8 cellular contexts compared by ENCODE assay signal in the genomic region with DNA sequence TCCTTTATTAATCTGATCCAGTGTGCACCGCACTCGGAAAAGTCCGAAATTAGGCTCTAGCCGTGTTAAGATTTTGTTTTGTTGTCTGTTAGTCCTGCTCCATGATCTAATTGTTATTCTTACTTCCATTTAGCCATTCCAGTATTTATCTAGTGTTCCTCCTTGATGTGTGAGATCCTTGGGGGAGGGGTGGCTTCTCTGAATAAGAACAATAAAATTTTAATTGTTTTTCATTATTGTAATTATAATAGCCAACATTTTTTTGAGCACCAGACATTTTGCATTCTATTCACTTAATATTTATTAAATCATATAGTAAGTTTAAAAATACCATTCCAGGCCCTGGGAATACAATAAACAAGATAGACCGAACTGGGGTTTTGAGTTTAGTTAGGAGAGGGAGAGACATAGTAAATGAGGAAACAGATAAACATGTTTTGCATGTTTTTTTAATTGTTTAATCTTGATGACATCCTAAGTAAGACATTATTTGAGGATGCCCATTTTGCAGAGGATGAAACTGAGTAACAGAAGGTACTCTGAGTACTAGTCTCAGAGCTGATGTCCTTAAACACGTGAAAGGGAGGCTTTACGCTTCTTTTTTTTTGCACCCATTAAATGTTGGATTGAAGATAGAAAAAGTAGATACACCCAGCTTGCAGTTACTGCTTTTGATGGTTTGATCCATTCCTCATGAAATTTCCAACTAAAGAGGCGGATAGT. TPM values are rescaled to one million over a fixed set of nuclear protein-coding genes. Genes with fewer than 3 reads are reported as not detected.
DNase-seq lines count a peak whose midpoint lies in the region; ATAC-seq and TF ChIP-seq lines count a peak whose summit lies in the region.

No MANE protein-coding gene starts in this region.

- peaks cover 0 to 44% (median 26%) of the 10 kb centered on the region in 11 experiments; a peak in 14 of 22 replicates for H4K20me1 ChIP-seq in BLaER1 treated with 17β-estradiol and CSF1 and Interleukin-3, amounts not matched to agents 10 nM and 100 nM
- H4K20me1 ChIP-seq in Karpas-422 (ENCODE audit: insufficient read depth, low read depth, low read length): peaks cover 5% of the 10 kb centered on the region; the same call in 1 of the 2 replicates

- H3K27ac ChIP-seq in BLaER1 treated with 17β-estradiol and CSF1 and Interleukin-3, amounts not matched to agents 10 nM and 100 nM: peak overlapping the region in 10 of 11 experiments; percentile 78 to 91 (median 84); a peak in 17 of 22 replicates
- H3K27ac ChIP-seq in Karpas-422 (ENCODE audit: low read length) (peak overlapping the region; percentile 79), colonic mucosa (no peak overlapping the region)

- peak overlapping the region; percentile 66 to 98 (median 90) for H3K4me2 ChIP-seq in BLaER1 treated with 17β-estradiol and CSF1 and Interleukin-3, amounts not matched to agents 10 nM and 100 nM
- H3K4me2 ChIP-seq in Karpas-422 (ENCODE audit: low read depth, low read length, poor library complexity, severe bottlenecking): peak overlapping the region; percentile 92

- peak overlapping the region; percentile 77 to 95 (median 91) for H3K4me3 ChIP-seq in BLaER1 treated with 17β-estradiol and CSF1 and Interleukin-3, amounts not matched to agents 10 nM and 100 nM
- H3K4me3 ChIP-seq in Karpas-422 (ENCODE audit: low read length) (peak overlapping the region; percentile 85), colonic mucosa (peak overlapping the region; percentile 96)

- H2AFZ ChIP-seq in Karpas-422 (ENCODE audit: low read length): no peak overlapping the region

- DNase-seq in Karpas-422 (no peak), colonic mucosa (no peak), natural killer cell (no peak), sciatic nerve (ENCODE audit: low spot score) (no peak)
- DNase-seq in stimulated activated CD4-positive, alpha-beta T cell treated with anti-CD3 and anti-CD28 coated beads, Interleukin-4, amount 100 ng/mL, for 24 hours: no peak

- ATAC-seq in natural killer cell (no peak), sciatic nerve (no peak), HG02610 (IDR thresholded peaks at IDR 0.05; ENCODE audit: unreplicated experiment) (no peak), HG02884 (IDR thresholded peaks at IDR 0.05; ENCODE audit: unreplicated experiment) (no peak)

- H3K36me3 ChIP-seq in BLaER1 treated with 17β-estradiol and CSF1 and Interleukin-3, amounts not matched to agents 10 nM and 100 nM: peaks cover 0 to 14% (median 0%) of the 10 kb centered on the region in 11 experiments; a peak in 4 of 22 replicates
- peaks cover 10% of the 10 kb centered on the region for H3K36me3 ChIP-seq in Karpas-422 (ENCODE audit: insufficient read depth, low read length)
- H3K36me3 ChIP-seq in colonic mucosa: no peaks in the 10 kb centered on the region

- peaks cover 57% of the 10 kb centered on the region for H3K79me2 ChIP-seq in Karpas-422 (ENCODE audit: low read length)

- H3K9me3 ChIP-seq in BLaER1 treated with 17β-estradiol and CSF1 and Interleukin-3, amounts not matched to agents 10 nM and 100 nM (replicated peaks in 1 of 11): no peaks in the 10 kb centered on the region
- H3K9me3 ChIP-seq in Karpas-422 (ENCODE audit: low read length): no peaks in the 10 kb centered on the region
- no peaks in the 10 kb centered on the region for H3K9me3 ChIP-seq in colonic mucosa

- no peaks in the 10 kb centered on the region for H3K27me3 ChIP-seq in BLaER1 treated with 17β-estradiol and CSF1 and Interleukin-3, amounts not matched to agents 10 nM and 100 nM
- H3K27me3 ChIP-seq in Karpas-422 (ENCODE audit: low read length) (no peaks in the 10 kb centered on the region), colonic mucosa (no peaks in the 10 kb centered on the region)

- TF ChIP-seq CTCF in colonic mucosa (IDR thresholded peaks at IDR 0.05): no peak
- TF ChIP-seq CTCF in natural killer cell (IDR thresholded peaks at IDR 0.05): no peak

- H3K4me1 Mint-ChIP-seq in natural killer cell: peaks cover 4 to 14% of the 10 kb centered on the region in 2 donors

- no peaks in the 10 kb centered on the region for H3K9me3 Mint-ChIP-seq in natural killer cell

- intact Hi-C loops in colonic mucosa (cut with DNase I) (loop anchor here (10.0 kb wide), 1 partner anchor 94 kb away; no protein-coding TSS in a partner anchor), natural killer cell (cut with micrococcal nuclease) (loop anchor here (2.0 kb wide), 1 partner anchor 64 kb away; no protein-coding TSS in a partner anchor), sciatic nerve (cut with DNase I) (no loop called here)

- H3K36me3 Mint-ChIP-seq in natural killer cell: no peaks in the 10 kb centered on the region

- peak overlapping the region; percentile 88 for H3K4me3 Mint-ChIP-seq in natural killer cell

- no peaks in the 10 kb centered on the region for H3K27me3 Mint-ChIP-seq in natural killer cell (ENCODE audit: low read depth in 2 of 2)

- peak overlapping the region; percentile 87 to 95 (median 92) for H3K9ac ChIP-seq in BLaER1 treated with 17β-estradiol and CSF1 and Interleukin-3, amounts not matched to agents 10 nM and 100 nM
- H3K9ac ChIP-seq in Karpas-422 (ENCODE audit: low read length): peak overlapping the region; percentile 90
- H3K9ac ChIP-seq in colonic mucosa (ENCODE audit: low read depth in 2 of 2, low read length in 2 of 2): peak overlapping the region; percentile 92 to 94

- no peaks in the 10 kb centered on the region for H3K9me2 ChIP-seq in Karpas-422 (replicated peaks; ENCODE audit: insufficient read depth, low read length)

- peaks cover 28 to 42% (median 37%) of the 10 kb centered on the region in 10 experiments for H3K4me1 ChIP-seq in BLaER1 treated with 17β-estradiol and CSF1 and Interleukin-3, amounts not matched to agents 10 nM and 100 nM
- H3K4me1 ChIP-seq in Karpas-422 (ENCODE audit: low read length): peaks cover 40% of the 10 kb centered on the region
- H3K4me1 ChIP-seq in colonic mucosa: no peaks in the 10 kb centered on the region

- peak overlapping the region; percentile 71 to 92 for H3K27ac Mint-ChIP-seq in natural killer cell

RNA-seq across cellular contexts. Expression of a gene that starts 1.2 kb away (rescaled TPM):
- total RNA-seq in Karpas-422 (2014; rRNA removed; shearing (Covaris generic); ENCODE audit: low replicate concordance): 47.6 and 54.8 TPM in 2 replicates
- total RNA-seq in colonic mucosa (10 to 100 TPM; 20.9 to 23.8 TPM), natural killer cell (10 to 100 TPM; 16.5 to 27.5 (median 18.5) TPM), sciatic nerve (26.0 TPM)

RNA-seq across cellular contexts. Expression of a gene that starts 47.5 kb away (rescaled TPM):
- total RNA-seq in Karpas-422 (2014; rRNA removed; shearing (Covaris generic); ENCODE audit: low replicate concordance): 51.4 and 85.6 TPM in 2 replicates
- total RNA-seq in colonic mucosa: 1 to 10 TPM; 4.5 to 5.7 TPM
- 1 to 10 TPM; 1.2 to 2.4 (median 1.8) TPM for total RNA-seq in natural killer cell
- 47.1 TPM for total RNA-seq in sciatic nerve
